ENCODE assay signal across 12 cellular contexts in genomic region chr6:163745566-163746400, GRCh38.
A peak's percentile ranks its signal among the peaks of the same experiment; 100 is the strongest.
DNase-seq lines count a peak whose midpoint lies in the region; ATAC-seq lines count a peak whose summit lies in the region.
"Had no signal": no experiment of that assay in that cellular context is flagged by ENCODE, and none has a peak within 500 bp of the region (broad histone marks: within the 10 kb centered on the region; RNA-seq: fewer than 3 reads in every experiment).

No MANE protein-coding gene starts in this region.

- peaks cover 0 to 6% of the 10 kb centered on the region in 2 donors for H3K9me3 Mint-ChIP-seq in stimulated activated naive CD8-positive, alpha-beta T cell treated with anti-CD3 and anti-CD28 coated beads, Interleukin-15, amount 100 ng/mL, for 72 hours

- ATAC-seq in stimulated activated naive CD8-positive, alpha-beta T cell treated with anti-CD3 and anti-CD28 coated beads, Interleukin-15, amount 100 ng/mL, for 72 hours = no peak
- no peak for ATAC-seq in GM21390 (IDR thresholded peaks at IDR 0.05; ENCODE audit: unreplicated experiment)

- peaks cover 12% of the 10 kb centered on the region for H3K4me1 Mint-ChIP-seq in stimulated activated naive CD8-positive, alpha-beta T cell treated with anti-CD3 and anti-CD28 coated beads, Interleukin-15, amount 100 ng/mL, for 72 hours

- no peak overlapping the region for H3K27ac Mint-ChIP-seq in stimulated activated naive CD8-positive, alpha-beta T cell treated with anti-CD3 and anti-CD28 coated beads, Interleukin-15, amount 100 ng/mL, for 72 hours

- H3K27me3 Mint-ChIP-seq in stimulated activated naive CD8-positive, alpha-beta T cell treated with anti-CD3 and anti-CD28 coated beads, Interleukin-15, amount 100 ng/mL, for 72 hours = peaks cover 60% of the 10 kb centered on the region

- DNase-seq in AG08396 (ENCODE audit: low spot score) (peak; percentile 93), NCI-H226 (peak; percentile 78), epidermal melanocyte (ENCODE audit: insufficient read length, low spot score) (peak; percentile 87), lung microvascular endothelial cell (ENCODE audit: low read depth in 2 of 2) (peak; percentile 7 to 85), COLO668 (lab: John Stamatoyannopoulos, UW; ENCODE audit: unreplicated experiment) (no peak), D341Med (ENCODE audit: low spot score) (no peak)
- DNase-seq in stimulated activated naive CD8-positive, alpha-beta T cell treated with anti-CD3 and anti-CD28 coated beads, Interleukin-15, amount 100 ng/mL, for 72 hours = no peak
- DNase-seq: activated CD8-positive, alpha-beta memory T cell treated with anti-CD3 and anti-CD28 coated beads for 24 hours; effector CD8-positive, alpha-beta T cell; NCI-H82; substantia nigra had no signal

- H3K4me3 Mint-ChIP-seq in stimulated activated naive CD8-positive, alpha-beta T cell treated with anti-CD3 and anti-CD28 coated beads, Interleukin-15, amount 100 ng/mL, for 72 hours = no peak overlapping the region

Comparison
In these comparisons a context has a peak if more than half of its experiments do, and no peak if none do; other contexts are left out.
1. DNase-seq: peak in AG08396 (single experiment), NCI-H226 (single experiment), epidermal melanocyte (single experiment) and lung microvascular endothelial cell (2 of 2); none in stimulated activated naive CD8-positive, alpha-beta T cell treated with anti-CD3 and anti-CD28 coated beads, Interleukin-15, amount 100 ng/mL, for 72 hours (0 of 2), COLO668 (single experiment) and D341Med (single experiment).